In genomic region chr12:110514363-110514762, GRCh38 we compare ENCODE assay signal across 28 cellular contexts. TPM values are rescaled to one million over a fixed set of nuclear protein-coding genes. Genes with fewer than 3 reads are reported as not detected.
"Had no signal": no experiment of that assay in that cellular context is flagged by ENCODE, and none has a peak within 500 bp of the region (broad histone marks: within the 10 kb centered on the region; RNA-seq: fewer than 3 reads in every experiment).

No MANE protein-coding gene starts in this region.

- H3K36me3 Mint-ChIP-seq: stimulated activated effector memory CD8-positive, alpha-beta T cell treated with anti-CD3 and anti-CD28 coated beads, Interleukin-12 subunit alpha, Interleukin-12 subunit beta, amount 100 ng/mL, for 72 hours; stimulated activated memory B cell treated with anti-CD40 and anti-IgM and Interleukin-4, amounts not matched to agents 10 μg/mL and 1 μg/mL and 100 μg/mL, for 72 hours; stimulated activated naive B cell treated with anti-CD40 and anti-IgM and Interleukin-4, amounts not matched to agents 10 μg/mL and 1 μg/mL and 100 μg/mL, for 72 hours; type B pancreatic cell had no signal

- H3K27ac Mint-ChIP-seq: stimulated activated effector memory CD8-positive, alpha-beta T cell treated with anti-CD3 and anti-CD28 coated beads, Interleukin-12 subunit alpha, Interleukin-12 subunit beta, amount 100 ng/mL, for 72 hours; stimulated activated memory B cell treated with anti-CD40 and anti-IgM and Interleukin-4, amounts not matched to agents 10 μg/mL and 1 μg/mL and 100 μg/mL, for 72 hours; stimulated activated naive B cell treated with anti-CD40 and anti-IgM and Interleukin-4, amounts not matched to agents 10 μg/mL and 1 μg/mL and 100 μg/mL, for 72 hours; stimulated activated naive CD8-positive, alpha-beta T cell treated with anti-CD3 and anti-CD28 coated beads, Interleukin-15, amount 100 ng/mL, for 72 hours; stimulated activated naive CD8-positive, alpha-beta T cell treated with anti-CD3 and anti-CD28 coated beads, Interleukin-15, Interleukin-2, amounts not matched to agents 100 ng/mL and 50 ng/mL, for 24 hours; type B pancreatic cell had no signal

- H3K4me1 Mint-ChIP-seq: stimulated activated effector memory CD8-positive, alpha-beta T cell treated with anti-CD3 and anti-CD28 coated beads, Interleukin-12 subunit alpha, Interleukin-12 subunit beta, amount 100 ng/mL, for 72 hours; stimulated activated memory B cell treated with anti-CD40 and anti-IgM and Interleukin-4, amounts not matched to agents 10 μg/mL and 1 μg/mL and 100 μg/mL, for 72 hours; stimulated activated naive B cell treated with anti-CD40 and anti-IgM and Interleukin-4, amounts not matched to agents 10 μg/mL and 1 μg/mL and 100 μg/mL, for 72 hours; stimulated activated naive CD8-positive, alpha-beta T cell treated with anti-CD3 and anti-CD28 coated beads, Interleukin-15, amount 100 ng/mL, for 72 hours had no signal

- H3K9me3 Mint-ChIP-seq: stimulated activated effector memory CD8-positive, alpha-beta T cell treated with anti-CD3 and anti-CD28 coated beads, Interleukin-12 subunit alpha, Interleukin-12 subunit beta, amount 100 ng/mL, for 72 hours; stimulated activated memory B cell treated with anti-CD40 and anti-IgM and Interleukin-4, amounts not matched to agents 10 μg/mL and 1 μg/mL and 100 μg/mL, for 72 hours; stimulated activated naive B cell treated with anti-CD40 and anti-IgM and Interleukin-4, amounts not matched to agents 10 μg/mL and 1 μg/mL and 100 μg/mL, for 72 hours; stimulated activated naive CD8-positive, alpha-beta T cell treated with anti-CD3 and anti-CD28 coated beads, Interleukin-15, amount 100 ng/mL, for 72 hours; stimulated activated naive CD8-positive, alpha-beta T cell treated with anti-CD3 and anti-CD28 coated beads, Interleukin-15, Interleukin-2, amounts not matched to agents 100 ng/mL and 50 ng/mL, for 24 hours; type B pancreatic cell had no signal

- H3K27me3 ChIP-seq: stomach, suprapubic skin, testis, thyroid gland, tibial artery, tibial nerve, transverse colon, upper lobe of left lung, upper lobe of right lung, uterus, vagina had no signal

- ATAC-seq: stimulated activated effector memory CD8-positive, alpha-beta T cell treated with anti-CD3 and anti-CD28 coated beads, Interleukin-12 subunit alpha, Interleukin-12 subunit beta, amount 100 ng/mL, for 72 hours; stimulated activated memory B cell treated with anti-CD40 and anti-IgM and Interleukin-4, amounts not matched to agents 10 μg/mL and 1 μg/mL and 100 μg/mL, for 72 hours; stimulated activated naive B cell treated with anti-CD40 and anti-IgM and Interleukin-4, amounts not matched to agents 10 μg/mL and 1 μg/mL and 100 μg/mL, for 72 hours; stimulated activated naive CD8-positive, alpha-beta T cell treated with anti-CD3 and anti-CD28 coated beads, Interleukin-15, amount 100 ng/mL, for 72 hours; stimulated activated naive CD8-positive, alpha-beta T cell treated with anti-CD3 and anti-CD28 coated beads, Interleukin-15, Interleukin-2, amounts not matched to agents 100 U/mL and 50 U/mL, for 24 hours; upper lobe of right lung had no signal

- H3K9me3 ChIP-seq: stomach, suprapubic skin, testis, thoracic aorta, thyroid gland, tibial artery, tibial nerve, transverse colon, upper lobe of left lung, upper lobe of right lung, uterus, vagina had no signal

- H3K36me3 ChIP-seq: stomach, suprapubic skin, thoracic aorta, thyroid gland, tibial artery, tibial nerve, transverse colon, upper lobe of left lung, upper lobe of right lung, uterus, vagina had no signal

- H3K4me3 ChIP-seq: stomach, suprapubic skin, testis, thoracic aorta, thyroid gland, tibial artery, tibial nerve, transverse colon, upper lobe of left lung, upper lobe of right lung, uterus, vagina had no signal

- DNase-seq: stimulated activated CD4-positive, alpha-beta T cell treated with anti-CD3 and anti-CD28 coated beads, Interleukin-2, amount 100 ng/mL, for 48 hours; stimulated activated CD4-positive, alpha-beta T cell treated with anti-CD3 and anti-CD28 coated beads, Interleukin-4, amount 100 ng/mL, for 1 hour; stimulated activated CD4-positive, alpha-beta T cell treated with anti-CD3 and anti-CD28 coated beads, Interleukin-4, amount 100 ng/mL, for 24 hours; stimulated activated CD4-positive, alpha-beta T cell treated with anti-CD3 and anti-CD28 coated beads, Interleukin-4, amount 100 ng/mL, for 4 hours; stimulated activated CD8-positive, alpha-beta memory T cell treated with anti-CD3 and anti-CD28 coated beads, Interleukin-4, amount 100 ng/mL, for 48 hours; stimulated activated naive B cell treated with anti-CD40 and anti-IgM and Interleukin-4, amounts not matched to agents 10 μg/mL and 1 μg/mL and 100 μg/mL, for 72 hours; stimulated activated naive CD4-positive, alpha-beta T cell; stimulated activated naive CD4-positive, alpha-beta T cell treated with Interleukin-2 at 50 U/mL for 16 hours; stimulated activated naive CD8-positive, alpha-beta T cell treated with anti-CD3 and anti-CD28 coated beads, Interleukin-15, amount 100 ng/mL, for 72 hours; stimulated activated naive CD8-positive, alpha-beta T cell treated with anti-CD3 and anti-CD28 coated beads, Interleukin-15, Interleukin-2, amounts not matched to agents 100 U/mL and 50 U/mL, for 24 hours; stomach; substantia nigra; testis; thyroid gland; tibial artery; transverse colon; trophoblast cell; upper lobe of left lung; upper lobe of right lung; uterus had no signal

- H3K4me3 Mint-ChIP-seq: stimulated activated effector memory CD8-positive, alpha-beta T cell treated with anti-CD3 and anti-CD28 coated beads, Interleukin-12 subunit alpha, Interleukin-12 subunit beta, amount 100 ng/mL, for 72 hours; stimulated activated memory B cell treated with anti-CD40 and anti-IgM and Interleukin-4, amounts not matched to agents 10 μg/mL and 1 μg/mL and 100 μg/mL, for 72 hours; stimulated activated naive B cell treated with anti-CD40 and anti-IgM and Interleukin-4, amounts not matched to agents 10 μg/mL and 1 μg/mL and 100 μg/mL, for 72 hours; stimulated activated naive CD8-positive, alpha-beta T cell treated with anti-CD3 and anti-CD28 coated beads, Interleukin-15, amount 100 ng/mL, for 72 hours; stimulated activated naive CD8-positive, alpha-beta T cell treated with anti-CD3 and anti-CD28 coated beads, Interleukin-15, Interleukin-2, amounts not matched to agents 100 ng/mL and 50 ng/mL, for 24 hours; type B pancreatic cell had no signal

- H3K4me1 ChIP-seq: testis, thyroid gland, upper lobe of right lung, uterus, vagina had no signal

- H3K27ac ChIP-seq: stomach, suprapubic skin, testis, thoracic aorta, thyroid gland, tibial artery, tibial nerve, transverse colon, upper lobe of left lung, upper lobe of right lung, uterus, vagina had no signal

- H3K27me3 Mint-ChIP-seq: stimulated activated memory B cell treated with anti-CD40 and anti-IgM and Interleukin-4, amounts not matched to agents 10 μg/mL and 1 μg/mL and 100 μg/mL, for 72 hours; stimulated activated naive B cell treated with anti-CD40 and anti-IgM and Interleukin-4, amounts not matched to agents 10 μg/mL and 1 μg/mL and 100 μg/mL, for 72 hours; stimulated activated naive CD8-positive, alpha-beta T cell treated with anti-CD3 and anti-CD28 coated beads, Interleukin-15, amount 100 ng/mL, for 72 hours; stimulated activated naive CD8-positive, alpha-beta T cell treated with anti-CD3 and anti-CD28 coated beads, Interleukin-15, Interleukin-2, amounts not matched to agents 100 ng/mL and 50 ng/mL, for 24 hours had no signal

RNA-seq across cellular contexts. Expression of gene RAD9B, which starts 12.2 kb away (rescaled TPM):
- total RNA-seq: vagina had no signal
